In the genomic region with DNA sequence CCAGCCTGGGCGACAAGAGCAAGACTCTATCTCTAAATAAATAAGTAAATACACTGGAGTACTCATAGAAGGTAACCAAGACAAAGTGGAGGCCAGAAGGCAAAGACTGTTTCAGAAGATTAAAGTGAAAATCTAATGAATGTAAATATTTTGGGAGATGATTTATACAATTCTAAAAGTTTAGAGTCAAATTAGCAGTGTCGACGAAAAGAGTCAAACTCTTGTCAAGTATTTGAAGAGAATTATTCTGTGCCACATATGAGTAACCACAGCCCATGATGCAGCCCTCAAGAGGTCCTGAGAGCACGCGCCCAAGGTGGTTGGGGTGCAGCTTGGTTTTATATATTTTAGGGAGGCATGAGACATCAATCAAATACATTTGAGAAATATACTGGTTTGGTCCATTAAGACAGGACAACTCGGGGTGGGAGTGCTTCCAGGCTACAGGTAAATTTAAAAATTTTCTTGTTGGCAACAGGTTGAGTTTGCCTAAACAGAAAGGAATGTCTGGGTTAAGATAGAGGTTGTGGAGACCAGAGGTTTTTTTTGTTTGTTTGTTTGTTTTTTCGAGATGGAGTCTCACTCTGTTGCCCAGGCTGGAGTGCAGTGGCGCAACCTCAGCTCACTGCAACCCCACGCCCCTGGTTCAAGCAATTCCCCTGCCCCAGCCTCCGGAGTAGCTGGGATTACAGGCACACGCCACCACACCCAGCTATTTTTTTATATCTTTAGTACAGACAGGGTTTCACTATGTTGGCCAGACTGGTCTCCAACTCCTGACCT, we compare ENCODE assay signal across 28 cellular contexts. TPM values are rescaled to one million over a fixed set of nuclear protein-coding genes. Genes with fewer than 3 reads are reported as not detected.
A peak's percentile ranks its signal among the peaks of the same experiment; 100 is the strongest.
DNase-seq lines count a peak whose midpoint lies in the region; ATAC-seq and TF ChIP-seq lines count a peak whose summit lies in the region.
"Had no signal": no experiment of that assay in that cellular context is flagged by ENCODE, and none has a peak within 500 bp of the region (broad histone marks: within the 10 kb centered on the region; RNA-seq: fewer than 3 reads in every experiment).

No MANE protein-coding gene starts in this region.

- H3K9me3 ChIP-seq in H9 (ENCODE audit: control insufficient read depth, low read depth, low read length), result no peaks in the 10 kb centered on the region
- no peaks in the 10 kb centered on the region for H3K9me3 ChIP-seq in neural progenitor cell (ENCODE audit: low read depth)
- H3K9me3 ChIP-seq: pancreas, upper lobe of right lung had no signal

- H3T11ph ChIP-seq in H9 (ENCODE audit: low read length), result no peak overlapping the region

- H3F3A ChIP-seq in neural progenitor cell (ENCODE audit: low read depth), result peaks cover 15% of the 10 kb centered on the region

- no peak overlapping the region for H4K8ac ChIP-seq in H9 (replicated peaks; ENCODE audit: insufficient read length, low read depth, low read length)

- H3K23ac ChIP-seq in H9 (ENCODE audit: insufficient read length, low read depth, low read length), result no peak overlapping the region

- intact Hi-C loops in activated B cell treated with CpG ODN at 0.5 μM for 24 hours (cut with micrococcal nuclease), result loop anchor here (10.0 kb wide), 1 partner anchor 825 kb away; the partner anchor contains the start of gene GLG1

- no peak overlapping the region for H4K91ac ChIP-seq in H9 (ENCODE audit: insufficient read length, low read depth, low read length)

- H3K14ac ChIP-seq in H9 (ENCODE audit: insufficient read depth, low read length), result no peak overlapping the region

- peaks cover 18% of the 10 kb centered on the region for H3K23me2 ChIP-seq in H9 (ENCODE audit: insufficient read length, low read depth, low read length, poor library complexity, severe bottlenecking)

- no peak for DNase-seq in activated T-cell treated with anti-CD3 and anti-CD28 coated beads, Interleukin-2, amount 50 U/mL, for 24 hours
- DNase-seq in activated T-cell treated with anti-CD3 and anti-CD28 coated beads, Interleukin-2, amount 50 U/mL, for 1 hour, result no peak
- DNase-seq in H9 (no peak), activated B cell treated with CpG ODN at 0.5 μM for 24 hours (no peak), neural progenitor cell (ENCODE audit: low spot score) (no peak), NCI-H1417 (lab: John Stamatoyannopoulos, UW) (no peak)
- DNase-seq in stimulated activated CD4-positive, alpha-beta T cell treated with anti-CD3 and anti-CD28 coated beads, Interleukin-4, amount 100 ng/mL, for 1 hour, result no peak
- DNase-seq: 8988T; effector CD8-positive, alpha-beta T cell; hypothalamus; left cardiac atrium; MM.1S; NCI-H345; NCI-H69; nephron progenitor cell; pancreas; retina; SHP77; stimulated activated naive B cell treated with anti-CD40 and anti-IgM and Interleukin-4, amounts not matched to agents 10 μg/mL and 1 μg/mL and 100 μg/mL, for 72 hours; substantia nigra; upper lobe of right lung had no signal

- H3K9ac ChIP-seq in H9 (ENCODE audit: extremely low read depth, insufficient read length, low read length), result no peak overlapping the region
- H3K9ac ChIP-seq in neural progenitor cell, result no peak overlapping the region
- H3K9ac ChIP-seq: KMS-11 had no signal

- no peak overlapping the region for H4K5ac ChIP-seq in H9 (ENCODE audit: insufficient read length, low read depth, low read length)

- no peak overlapping the region for H2BK5ac ChIP-seq in H9 (ENCODE audit: insufficient read length, low read length)

- no peaks in the 10 kb centered on the region for H3K27me3 Mint-ChIP-seq in activated T-cell treated with anti-CD3 and anti-CD28 coated beads, Interleukin-2, amount 50 U/mL, for 24 hours
- H3K27me3 Mint-ChIP-seq in H9 (ENCODE audit: low read depth), result peaks cover 2% of the 10 kb centered on the region; the same call in 1 of the 2 replicates
- H3K27me3 Mint-ChIP-seq in activated B cell treated with CpG ODN at 0.5 μM for 24 hours, result no peaks in the 10 kb centered on the region
- peaks cover 6% of the 10 kb centered on the region for H3K27me3 Mint-ChIP-seq in neural progenitor cell (ENCODE audit: insufficient read depth, low read depth)
- H3K27me3 Mint-ChIP-seq: stimulated activated naive B cell treated with anti-CD40 and anti-IgM and Interleukin-4, amounts not matched to agents 10 μg/mL and 1 μg/mL and 100 μg/mL, for 72 hours had no signal

- H3K4me1 Mint-ChIP-seq in activated T-cell treated with anti-CD3 and anti-CD28 coated beads, Interleukin-2, amount 50 U/mL, for 24 hours (ENCODE audit: low read depth), result peaks cover 58% of the 10 kb centered on the region
- H3K4me1 Mint-ChIP-seq in H9 (peaks cover 20 to 23% of the 10 kb centered on the region in 2 experiments), activated B cell treated with CpG ODN at 0.5 μM for 24 hours (peaks cover 19% of the 10 kb centered on the region), neural progenitor cell (peaks cover 19% of the 10 kb centered on the region)

- no peaks in the 10 kb centered on the region for H3K36me3 ChIP-seq in neural progenitor cell
- H3K36me3 ChIP-seq: pancreas, upper lobe of right lung had no signal

- TF ChIP-seq CTCF in H9 (conservative IDR thresholded peaks at IDR 0.05) (no peak), activated B cell treated with CpG ODN at 0.5 μM for 24 hours (IDR thresholded peaks at IDR 0.05) (no peak), neural progenitor cell (IDR thresholded peaks at IDR 0.05) (no peak)

- POLR2A ChIA-PET in activated B cell treated with CpG ODN at 0.5 μM for 24 hours (lab: Charles Lee), result no interaction called here

- H2AFZ ChIP-seq in H9 (ENCODE audit: low read length) (no peak overlapping the region), neural progenitor cell (replicated peaks) (no peak overlapping the region)

- no peak overlapping the region for H3K56ac ChIP-seq in H9 (ENCODE audit: insufficient read length, low read depth, low read length)

- H2BK120ac ChIP-seq in H9 (ENCODE audit: low read depth, low read length, poor library complexity, severe bottlenecking), result no peak overlapping the region

- ATAC-seq in activated B cell treated with CpG ODN at 0.5 μM for 24 hours (ENCODE audit: low read depth), result no peak
- no peak for ATAC-seq in GM21737 (IDR thresholded peaks at IDR 0.05; ENCODE audit: unreplicated experiment)
- ATAC-seq: left cardiac atrium; pancreas; stimulated activated naive B cell treated with anti-CD40 and anti-IgM and Interleukin-4, amounts not matched to agents 10 μg/mL and 1 μg/mL and 100 μg/mL, for 72 hours; upper lobe of right lung had no signal

- H3K18ac ChIP-seq in H9 (ENCODE audit: insufficient read length, low read depth, low read length), result no peak overlapping the region

- H2BK12ac ChIP-seq in H9 (ENCODE audit: insufficient read length, low read depth, low read length), result no peak overlapping the region

- H3K4ac ChIP-seq in H9 (ENCODE audit: low read depth, low read length), result no peak overlapping the region

- H3K4me1 ChIP-seq in H9 (ENCODE audit: insufficient read depth, low read length) (no peaks in the 10 kb centered on the region; the same call in 1 of the 2 replicates), neural progenitor cell (no peaks in the 10 kb centered on the region)

- H3K4me3 ChIP-seq in neural progenitor cell, result no peak overlapping the region
- H3K4me3 ChIP-seq: coronary artery, pancreas, skin epidermis, upper lobe of right lung had no signal

- WGBS in H9 (ENCODE audit: extremely low coverage, insufficient read length, low lambda C conversion rate), result no CpG with 5 or more reads among the region's 11 CpGs

- H2BK15ac ChIP-seq in H9 (ENCODE audit: low read depth, low read length), result no peak overlapping the region

- H4K20me1 ChIP-seq in H9 (ENCODE audit: control insufficient read depth, insufficient read depth, insufficient read length) (no peaks in the 10 kb centered on the region), neural progenitor cell (ENCODE audit: low read depth) (peaks cover 15% of the 10 kb centered on the region)

- no peak overlapping the region for H3K4me3 Mint-ChIP-seq in activated T-cell treated with anti-CD3 and anti-CD28 coated beads, Interleukin-2, amount 50 U/mL, for 24 hours
- H3K4me3 Mint-ChIP-seq in H9, result no peak overlapping the region
- peak overlapping the region; percentile 11 for H3K4me3 Mint-ChIP-seq in activated B cell treated with CpG ODN at 0.5 μM for 24 hours
- H3K4me3 Mint-ChIP-seq in neural progenitor cell, result peak overlapping the region; percentile 33
- H3K4me3 Mint-ChIP-seq: CD14-positive monocyte; stimulated activated naive B cell treated with anti-CD40 and anti-IgM and Interleukin-4, amounts not matched to agents 10 μg/mL and 1 μg/mL and 100 μg/mL, for 72 hours had no signal

- H2AK5ac ChIP-seq in H9 (ENCODE audit: insufficient read length, low read length), result no peak overlapping the region

- H3K36me3 Mint-ChIP-seq in activated T-cell treated with anti-CD3 and anti-CD28 coated beads, Interleukin-2, amount 50 U/mL, for 24 hours (ENCODE audit: low read depth), result peaks cover 44% of the 10 kb centered on the region
- H3K36me3 Mint-ChIP-seq in H9 (ENCODE audit: insufficient read depth in 1 of 3, low read depth in 3 of 3) (peaks cover 19 to 24% (median 20%) of the 10 kb centered on the region in 3 experiments), activated B cell treated with CpG ODN at 0.5 μM for 24 hours (ENCODE audit: low read depth) (peaks cover 16% of the 10 kb centered on the region), neural progenitor cell (peaks cover 35% of the 10 kb centered on the region)

- H3K9me3 Mint-ChIP-seq in activated T-cell treated with anti-CD3 and anti-CD28 coated beads, Interleukin-2, amount 50 U/mL, for 24 hours, result no peaks in the 10 kb centered on the region
- H3K9me3 Mint-ChIP-seq in H9 (no peaks in the 10 kb centered on the region; a peak in 1 of 5 replicates), activated B cell treated with CpG ODN at 0.5 μM for 24 hours (no peaks in the 10 kb centered on the region), neural progenitor cell (peaks cover 9% of the 10 kb centered on the region)
- H3K9me3 Mint-ChIP-seq: stimulated activated naive B cell treated with anti-CD40 and anti-IgM and Interleukin-4, amounts not matched to agents 10 μg/mL and 1 μg/mL and 100 μg/mL, for 72 hours had no signal

- no peak overlapping the region for H3K4me2 ChIP-seq in H9 (ENCODE audit: insufficient read depth, insufficient read length, low read length)
- H3K4me2 ChIP-seq in neural progenitor cell, result no peak overlapping the region
- H3K4me2 ChIP-seq: KMS-11 had no signal

- H3K27ac Mint-ChIP-seq in activated T-cell treated with anti-CD3 and anti-CD28 coated beads, Interleukin-2, amount 50 U/mL, for 24 hours, result peak overlapping the region; percentile 19
- peak overlapping the region in 2 of 3 experiments; percentile 24 to 79; a peak in 3 of 7 replicates for H3K27ac Mint-ChIP-seq in H9
- no peak overlapping the region for H3K27ac Mint-ChIP-seq in activated B cell treated with CpG ODN at 0.5 μM for 24 hours
- H3K27ac Mint-ChIP-seq in neural progenitor cell, result no peak overlapping the region
- H3K27ac Mint-ChIP-seq: nephron progenitor cell had no signal

- CTCF ChIA-PET in activated B cell treated with CpG ODN at 0.5 μM for 24 hours (lab: Charles Lee), result no interaction called here

- H3K79me1 ChIP-seq in H9 (ENCODE audit: insufficient read depth, low read depth, low read length, poor library complexity, severe bottlenecking), result peaks cover 6% of the 10 kb centered on the region

- H2BK20ac ChIP-seq in H9 (ENCODE audit: low read depth, low read length, poor library complexity, severe bottlenecking), result no peak overlapping the region

- H3K27me3 ChIP-seq in H9 (ENCODE audit: insufficient read depth, low read length) (no peaks in the 10 kb centered on the region), neural progenitor cell (peaks cover 3% of the 10 kb centered on the region)
- H3K27me3 ChIP-seq: pancreas, upper lobe of right lung had no signal

- H3K79me2 ChIP-seq in H9 (ENCODE audit: insufficient read depth, low read length) (peaks cover 11% of the 10 kb centered on the region; the same call in 1 of the 2 replicates), neural progenitor cell (ENCODE audit: low read depth) (peaks cover 84% of the 10 kb centered on the region)

- no peak overlapping the region for H3K27ac ChIP-seq in H9 (ENCODE audit: insufficient read length, low read depth, low read length)
- H3K27ac ChIP-seq in neural progenitor cell, result no peak overlapping the region
- H3K27ac ChIP-seq: coronary artery, epithelial cell of prostate, KMS-11, pancreas, skin epidermis, upper lobe of right lung, VCaP had no signal

RNA-seq across cellular contexts. Expression of gene CFDP1, which starts 3.5 kb away (rescaled TPM):
- total RNA-seq in H9 (2021) (89.1 and 89.2 TPM in 2 replicates), activated B cell treated with CpG ODN at 0.5 μM for 24 hours (27.7 and 32.0 TPM in 2 replicates), neural progenitor cell (ENCODE audit: low replicate concordance) (134 and 159 TPM in 2 replicates)

RNA-seq across cellular contexts. Expression of gene TMEM170A, which starts 34.7 kb away (rescaled TPM):
- 43.4 and 46.8 TPM in 2 replicates for total RNA-seq in H9 (2021)
- 25.3 and 28.3 TPM in 2 replicates for total RNA-seq in activated B cell treated with CpG ODN at 0.5 μM for 24 hours
- 64.1 and 77.0 TPM in 2 replicates for total RNA-seq in neural progenitor cell (ENCODE audit: low replicate concordance)

Comparison
In these comparisons a context has a peak if more than half of its experiments do, and no peak if none do; other contexts are left out.
1. H3K27ac Mint-ChIP-seq: peak in activated T-cell treated with anti-CD3 and anti-CD28 coated beads, Interleukin-2, amount 50 U/mL, for 24 hours (single experiment) and H9 (2 of 3); none in activated B cell treated with CpG ODN at 0.5 μM for 24 hours (single experiment) and neural progenitor cell (single experiment).
2. H3K4me3 Mint-ChIP-seq: peak in activated B cell treated with CpG ODN at 0.5 μM for 24 hours (single experiment) and neural progenitor cell (single experiment); none in activated T-cell treated with anti-CD3 and anti-CD28 coated beads, Interleukin-2, amount 50 U/mL, for 24 hours (single experiment) and H9 (0 of 2).